16 cellular contexts compared by ENCODE assay signal in the genomic region with DNA sequence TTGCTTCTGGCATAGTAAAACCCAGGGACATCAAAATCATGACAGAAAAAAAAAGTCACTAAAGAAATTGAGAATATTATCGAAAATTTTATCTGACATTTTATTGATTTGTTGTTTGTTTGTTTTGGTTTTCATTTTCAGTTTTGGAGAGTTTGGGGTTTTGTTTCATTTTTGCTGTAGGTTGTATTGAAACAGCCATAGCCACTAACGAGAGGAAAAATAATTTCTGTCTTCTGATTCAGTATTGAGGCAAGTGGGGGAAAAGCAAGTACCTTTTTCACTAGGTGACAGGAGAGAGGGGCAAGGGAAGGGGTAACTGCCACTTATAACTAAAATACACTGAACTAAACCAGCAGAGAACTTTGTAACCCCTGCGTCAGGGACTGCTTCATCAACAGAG.
A peak's percentile ranks its signal among the peaks of the same experiment; 100 is the strongest.
DNase-seq lines count a peak whose midpoint lies in the region; ATAC-seq, FAIRE-seq and TF ChIP-seq lines count a peak whose summit lies in the region.
"Had no signal": no experiment of that assay in that cellular context is flagged by ENCODE, and none has a peak within 500 bp of the region (broad histone marks: within the 10 kb centered on the region; RNA-seq: fewer than 3 reads in every experiment).

No MANE protein-coding gene starts in this region.

- no peaks in the 10 kb centered on the region for H3K79me2 ChIP-seq in Loucy (ENCODE audit: insufficient read depth, low read length)

- no peaks in the 10 kb centered on the region for H3K4me1 ChIP-seq in Loucy (ENCODE audit: insufficient read depth, low read length, poor library complexity, severe bottlenecking)
- H3K4me1 ChIP-seq in kidney (ENCODE audit: control insufficient read depth in 1 of 2, insufficient read depth in 1 of 2, low read depth in 1 of 2, low read length in 2 of 2), result no peaks in the 10 kb centered on the region
- H3K4me1 ChIP-seq in left lung, result no peaks in the 10 kb centered on the region
- H3K4me1 ChIP-seq: A549, BLaER1 had no signal

- no peaks in the 10 kb centered on the region for H3K36me3 ChIP-seq in Loucy (ENCODE audit: insufficient read depth, low read length)
- no peaks in the 10 kb centered on the region for H3K36me3 ChIP-seq in kidney (ENCODE audit: control insufficient read depth in 1 of 2, insufficient read depth in 2 of 2, low read length in 2 of 2)
- no peaks in the 10 kb centered on the region for H3K36me3 ChIP-seq in left lung
- H3K36me3 ChIP-seq: BLaER1 had no signal

- DNase-seq in OCI-M1 (lab: John Stamatoyannopoulos, UW) (peak; percentile 56), kidney (no peak), nucleus accumbens (lab: John Stamatoyannopoulos, UW) (no peak), 8988T (no peak), left lung (no peak)
- DNase-seq: CD4-positive, alpha-beta memory T cell; DMS79 treated with DMSO at 0.1 percent for 48 hours; H7; HFFc6 had no signal

- H3K9ac ChIP-seq in Loucy (ENCODE audit: low read depth, low read length, poor library complexity, severe bottlenecking), result no peak overlapping the region
- no peak overlapping the region for H3K9ac ChIP-seq in kidney (ENCODE audit: low read length in 2 of 2)
- H3K9ac ChIP-seq: BLaER1 had no signal

- no peak for ATAC-seq in left lung
- ATAC-seq: A549, GM12878, GM23338, HCT116 had no signal

- H3K27me3 ChIP-seq in Loucy (ENCODE audit: insufficient read depth, low read length, poor library complexity, severe bottlenecking) (no peaks in the 10 kb centered on the region), left lung (no peaks in the 10 kb centered on the region)
- H3K27me3 ChIP-seq: BLaER1 had no signal

- H2AFZ ChIP-seq in Loucy (ENCODE audit: low read length), result 0 out of 2 replicates have a peak overlapping the region, but pooled peaks have one; percentile 36
- H2AFZ ChIP-seq: GM23338 had no signal

- H3K4me2 ChIP-seq in Loucy (ENCODE audit: low read depth, low read length, poor library complexity, severe bottlenecking), result no peak overlapping the region
- H3K4me2 ChIP-seq: A549, BLaER1, GM23338 had no signal

- no peak for TF ChIP-seq CTCF in Loucy (conservative IDR thresholded peaks at IDR 0.05; ENCODE audit: low read length)
- TF ChIP-seq CTCF in kidney (IDR thresholded peaks at IDR 0.05; ENCODE audit: borderline replicate concordance, extremely low read depth, insufficient read depth), result no peak
- no peak for TF ChIP-seq CTCF in left lung (IDR thresholded peaks at IDR 0.05)

- intact Hi-C loops in kidney (cut with DNase I) (no loop called here), left lung (cut with DNase I) (no loop called here)

- H3K27ac ChIP-seq in kidney (ENCODE audit: low read depth in 2 of 2, low read length in 2 of 2) (no peak overlapping the region), left lung (no peak overlapping the region)
- H3K27ac ChIP-seq: A549, BLaER1, HL-60 had no signal

- H3K4me3 ChIP-seq in Loucy (ENCODE audit: low read length, poor library complexity, severe bottlenecking), result no peak overlapping the region
- no peak overlapping the region for H3K4me3 ChIP-seq in kidney (ENCODE audit: low read length in 2 of 2)
- H3K4me3 ChIP-seq in left lung, result no peak overlapping the region
- H3K4me3 ChIP-seq: A549, BLaER1, GM12878, GM23338 had no signal

- no peaks in the 10 kb centered on the region for H4K20me1 ChIP-seq in Loucy (ENCODE audit: insufficient read depth, low read length, poor library complexity, severe bottlenecking)
- H4K20me1 ChIP-seq: BLaER1 had no signal

- H3K9me2 ChIP-seq in Loucy (replicated peaks; ENCODE audit: low read depth, low read length), result no peaks in the 10 kb centered on the region

- FAIRE-seq in kidney (lab: Jason Lieb, UNC), result peak; percentile 3
- FAIRE-seq: A549, GM12878 had no signal

- no peaks in the 10 kb centered on the region for H3F3A ChIP-seq in Loucy (ENCODE audit: low read depth)

- 0 out of 2 replicates have a peak, but pooled peaks cover 2% of the 10 kb centered on the region for H3K9me3 ChIP-seq in Loucy (ENCODE audit: insufficient read depth, low read depth, low read length)
- no peaks in the 10 kb centered on the region for H3K9me3 ChIP-seq in kidney (ENCODE audit: control insufficient read depth in 1 of 2, low read length in 2 of 2)
- H3K9me3 ChIP-seq in left lung, result peaks cover 0 to 3% of the 10 kb centered on the region in 2 donors
- H3K9me3 ChIP-seq: A549 had no signal
